1 cellular context compared by ENCODE assay signal in genomic region chr15:42274693-42274971, GRCh38.
TF ChIP-seq lines count a peak whose summit lies in the region.

No MANE protein-coding gene starts in this region.

TF ChIP-seq in HepG2, 621 proteins besides CTCF, POLR2A, EP300 and RAD21 (continued from another document):
- no peak for TF ChIP-seq TEF (CRISPR knock-in tag; IDR thresholded peaks at IDR 0.05)
- TF ChIP-seq CERS6 (CRISPR knock-in tag; IDR thresholded peaks at IDR 0.05), result no peak
- TF ChIP-seq UBTF (CRISPR knock-in tag; IDR thresholded peaks at IDR 0.05), result no peak
- TF ChIP-seq ZNF703 (CRISPR knock-in tag; IDR thresholded peaks at IDR 0.05; ENCODE audit: borderline replicate concordance), result no peak
- TF ChIP-seq HNF1B (CRISPR knock-in tag; IDR thresholded peaks at IDR 0.05), result no peak
- no peak for TF ChIP-seq IRF1 (CRISPR knock-in tag; IDR thresholded peaks at IDR 0.05; ENCODE audit: low read depth)
- TF ChIP-seq ZMYM3 (CRISPR knock-in tag; IDR thresholded peaks at IDR 0.05), result peak; percentile 84
- no peak for TF ChIP-seq ZNF704 (CRISPR knock-in tag; IDR thresholded peaks at IDR 0.05; ENCODE audit: borderline replicate concordance)
- no peak for TF ChIP-seq KIAA2018 (CRISPR knock-in tag; IDR thresholded peaks at IDR 0.05; ENCODE audit: borderline replicate concordance)
- no peak for TF ChIP-seq ZFP1 (CRISPR knock-in tag; IDR thresholded peaks at IDR 0.05)
- TF ChIP-seq NR3C1 (CRISPR knock-in tag; IDR thresholded peaks at IDR 0.05), result no peak
- no peak for TF ChIP-seq ZSCAN22 (CRISPR knock-in tag; IDR thresholded peaks at IDR 0.05)
- peak; percentile 97 for TF ChIP-seq ZNF770 (CRISPR knock-in tag; IDR thresholded peaks at IDR 0.05)
- TF ChIP-seq ZNF431 (CRISPR knock-in tag; IDR thresholded peaks at IDR 0.05; ENCODE audit: borderline replicate concordance, low read depth), result no peak
- TF ChIP-seq SALL1 (CRISPR knock-in tag; IDR thresholded peaks at IDR 0.05), result peak; percentile 30; the same call in 1 of the 2 replicates
- TF ChIP-seq ZMYM2 (CRISPR knock-in tag; IDR thresholded peaks at IDR 0.05), result peak; percentile 77; the same call in 1 of the 2 replicates
- no peak for TF ChIP-seq ZNF496 (CRISPR knock-in tag; IDR thresholded peaks at IDR 0.05; ENCODE audit: insufficient replicate concordance)
- peak; percentile 51; the same call in 1 of the 2 replicates for TF ChIP-seq KDM1A (CRISPR knock-in tag; IDR thresholded peaks at IDR 0.05)
